In the genomic region with DNA sequence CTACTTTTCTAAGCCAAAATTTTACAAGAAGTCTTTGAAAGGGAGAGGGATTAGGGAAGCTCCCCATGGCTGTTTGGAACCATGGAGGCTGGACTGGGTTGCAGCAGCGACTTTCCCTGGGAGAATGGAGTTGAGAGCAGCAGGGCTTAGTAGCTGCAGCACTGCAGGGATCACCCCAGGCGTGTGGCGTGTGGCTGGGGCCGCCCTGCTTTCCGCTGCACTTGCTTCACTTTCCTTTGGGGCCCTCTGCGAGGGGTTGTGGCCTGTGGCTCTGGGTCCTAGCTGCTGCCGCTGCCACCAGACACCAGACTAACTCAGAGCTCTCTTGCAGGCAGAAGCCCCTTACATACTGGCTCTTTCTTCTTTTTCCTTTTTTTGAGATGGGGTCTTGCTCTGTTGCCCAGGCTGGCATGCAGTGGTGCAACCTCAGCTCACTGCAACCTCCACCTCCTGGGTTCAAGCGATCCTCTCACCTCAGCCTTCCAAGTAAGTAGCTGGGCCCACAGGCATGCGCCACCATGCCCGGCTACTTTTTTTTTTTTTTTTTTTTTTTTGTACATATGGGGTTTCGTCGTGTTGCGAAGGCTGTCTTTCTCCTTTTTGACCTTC, we compare ENCODE assay signal across 1 cellular context.
TF ChIP-seq lines count a peak whose summit lies in the region.

No MANE protein-coding gene starts in this region.

TF ChIP-seq in HepG2, 621 proteins besides CTCF, POLR2A, EP300 and RAD21:
- TF ChIP-seq ZNF121 (CRISPR knock-in tag; IDR thresholded peaks at IDR 0.05) (peak; percentile 81), NR2F6 (IDR thresholded peaks at IDR 0.05) (no peak), NR2F6 (CRISPR knock-in tag; IDR thresholded peaks at IDR 0.05) (no peak), ZBTB43 (CRISPR knock-in tag; conservative IDR thresholded peaks at IDR 0.05) (no peak), ZBTB46 (CRISPR knock-in tag; IDR thresholded peaks at IDR 0.05; ENCODE audit: borderline replicate concordance) (no peak)
